8 cellular contexts compared by ENCODE assay signal in the genomic region with DNA sequence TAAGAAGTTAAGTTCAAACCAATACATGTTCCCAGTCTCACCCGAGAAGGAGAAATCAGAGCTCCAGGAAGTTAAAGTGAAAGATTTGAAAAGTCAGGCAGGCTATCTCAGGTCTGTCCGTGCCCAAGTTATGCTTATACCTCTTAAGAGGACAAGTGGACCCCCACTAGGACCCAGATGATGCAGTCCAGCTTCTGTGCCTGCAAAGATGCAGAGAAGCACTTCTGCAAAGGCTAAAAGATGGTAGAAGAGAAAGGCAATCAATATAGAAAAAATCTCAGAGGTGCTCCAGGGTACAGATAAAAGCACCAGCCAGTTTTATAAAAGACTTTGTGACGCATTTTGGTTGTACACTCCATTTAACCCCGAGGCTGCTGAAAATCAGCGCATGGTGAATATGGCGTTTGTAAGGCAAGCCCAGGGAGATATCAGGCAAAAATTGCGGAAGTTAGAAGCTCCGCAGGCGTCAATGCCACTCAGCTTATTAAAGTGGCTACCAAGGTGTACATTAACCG. TPM values are rescaled to one million over a fixed set of nuclear protein-coding genes. Genes with fewer than 3 reads are reported as not detected.
A peak's percentile ranks its signal among the peaks of the same experiment; 100 is the strongest.
DNase-seq lines count a peak whose midpoint lies in the region; ATAC-seq, FAIRE-seq and TF ChIP-seq lines count a peak whose summit lies in the region.

No MANE protein-coding gene starts in this region.

- H3K27me3 Mint-ChIP-seq in Caco-2 (ENCODE audit: insufficient read depth, unreplicated experiment): no peaks in the 10 kb centered on the region

- H3K27ac Mint-ChIP-seq in Caco-2 (ENCODE audit: unreplicated experiment): no peak overlapping the region

- CTCF ChIA-PET in A549 (lab: Yijun Ruan, JAX): interaction anchor here (0.9 to 2.9 kb wide), 4 partner anchors 11 to 32 kb away, joined by 3 to 16 read pairs (median 3); a partner anchor contains a TSS
- CTCF ChIA-PET in Caco-2 (lab: Charles Lee): no interaction called here

- H3K9me3 ChIP-seq in A549: no peaks in the 10 kb centered on the region
- no peaks in the 10 kb centered on the region for H3K9me3 ChIP-seq in Peyer's patch
- H3K9me3 ChIP-seq in prostate gland: no peaks in the 10 kb centered on the region
- H3K9me3 ChIP-seq in Caco-2: 0 out of 2 replicates have a peak, but pooled peaks cover 3% of the 10 kb centered on the region

- H3K27me3 ChIP-seq in Peyer's patch (no peaks in the 10 kb centered on the region), prostate gland (replicated peaks; ENCODE audit: insufficient read depth) (no peaks in the 10 kb centered on the region), Caco-2 (replicated peaks; ENCODE audit: control insufficient read depth, insufficient read depth, low read length) (no peaks in the 10 kb centered on the region)

- no peak overlapping the region for H3K27ac ChIP-seq in A549
- H3K27ac ChIP-seq in Peyer's patch: peak overlapping the region in 1 of 4 donors; percentile 48
- peak overlapping the region in 1 of 2 donors; percentile 26 for H3K27ac ChIP-seq in prostate gland

- H3K36me3 ChIP-seq in Peyer's patch (no peaks in the 10 kb centered on the region), prostate gland (no peaks in the 10 kb centered on the region), Caco-2 (ENCODE audit: control insufficient read depth, insufficient read depth, low read length) (no peaks in the 10 kb centered on the region)

- FAIRE-seq in A549 (lab: Jason Lieb, UNC): no peak

- H3K4me1 Mint-ChIP-seq in Caco-2 (ENCODE audit: low read depth, unreplicated experiment): peaks cover 16% of the 10 kb centered on the region

- DNase-seq in A549 (ENCODE audit: low read depth in 1 of 2, low spot score in 1 of 2) (no peak), Peyer's patch (peak in 2 of 3 donors; percentile 36 to 62), globus pallidus (ENCODE audit: low spot score) (peak; percentile 34), prostate gland (ENCODE audit: low spot score) (no peak), Caco-2 (no peak), cerebellar nuclear complex (lab: John Stamatoyannopoulos, UW) (no peak), posterior vena cava (ENCODE audit: low spot score) (no peak)

- no peak overlapping the region for H3K4me3 Mint-ChIP-seq in Caco-2 (ENCODE audit: unreplicated experiment)

- intact Hi-C loops in prostate gland (cut with DNase I) (no loop called here), Caco-2 (cut with micrococcal nuclease; ENCODE audit: unreplicated experiment) (no loop called here), posterior vena cava (cut with DNase I) (no loop called here)

- POLR2A ChIA-PET in A549 (lab: Yijun Ruan, JAX): no interaction called here
- POLR2A ChIA-PET in Caco-2 (lab: Charles Lee): no interaction called here

- H3K9me3 Mint-ChIP-seq in Caco-2 (ENCODE audit: unreplicated experiment): no peaks in the 10 kb centered on the region

- TF ChIP-seq EP300 in A549 (IDR thresholded peaks at IDR 0.05): no peak

- H3K4me2 ChIP-seq in A549: 0 out of 3 replicates have a peak overlapping the region, but pooled peaks have one; percentile 14

- TF ChIP-seq RAD21 in A549 (conservative IDR thresholded peaks at IDR 0.05 in 1 of 2, IDR thresholded peaks at IDR 0.05 in 1 of 2): no peak

- no peak overlapping the region for H3K4me3 ChIP-seq in A549
- H3K4me3 ChIP-seq in Peyer's patch: peak overlapping the region; percentile 23 to 53 (median 40)
- peak overlapping the region; percentile 23 to 34 for H3K4me3 ChIP-seq in prostate gland
- no peak overlapping the region for H3K4me3 ChIP-seq in Caco-2 (ENCODE audit: low read depth, low read length)

- H3K36me3 Mint-ChIP-seq in Caco-2 (ENCODE audit: insufficient read depth, unreplicated experiment): no peaks in the 10 kb centered on the region

- TF ChIP-seq POLR2A in A549 (IDR thresholded peaks at IDR 0.05; ENCODE audit: low read length) (no peak), Peyer's patch (IDR thresholded peaks at IDR 0.05) (no peak), prostate gland (IDR thresholded peaks at IDR 0.05) (no peak)

- TF ChIP-seq CTCF in A549 (IDR thresholded peaks at IDR 0.05) (no peak), Peyer's patch (IDR thresholded peaks at IDR 0.05) (no peak), prostate gland (IDR thresholded peaks at IDR 0.05) (no peak), Caco-2 (IDR thresholded peaks at IDR 0.05; ENCODE audit: insufficient read depth in 1 of 2, low read depth in 1 of 2, low read length in 1 of 2, severe bottlenecking in 1 of 2, unreplicated experiment in 1 of 2) (no peak)

- 68% methylated on average over 10 of the region's 10 CpGs for WGBS in A549 (ENCODE audit: missing lambda C conversion rate)
- WGBS in prostate gland: 15% methylated on average over 10 of the region's 10 CpGs

- no TSS peak for BruUV-seq in Caco-2 (replicated peaks; lab: Mats Ljungman, UMichigan)

- H3K4me1 ChIP-seq in A549: no peaks in the 10 kb centered on the region
- peaks cover 0 to 16% (median 2%) of the 10 kb centered on the region in 4 donors for H3K4me1 ChIP-seq in Peyer's patch
- H3K4me1 ChIP-seq in prostate gland (replicated peaks): no peaks in the 10 kb centered on the region
- H3K4me1 ChIP-seq in Caco-2: peaks cover 10% of the 10 kb centered on the region

- ATAC-seq in A549 (no peak), GM18907 (IDR thresholded peaks at IDR 0.05; ENCODE audit: unreplicated experiment) (peak; percentile 53)

TF ChIP-seq in A549, 52 proteins besides CTCF, POLR2A, EP300 and RAD21:
- TF ChIP-seq JUN (IDR thresholded peaks at IDR 0.05) (no peak), ZNF302 (CRISPR knock-in tag; IDR thresholded peaks at IDR 0.05) (no peak), RNF2 (IDR thresholded peaks at IDR 0.05; ENCODE audit: borderline replicate concordance, low read depth) (no peak), CBX2 (IDR thresholded peaks at IDR 0.05; ENCODE audit: borderline replicate concordance, low read depth) (no peak), ZFP36 (IDR thresholded peaks at IDR 0.05; ENCODE audit: borderline replicate concordance, partially characterized antibody) (no peak), HOXB5 (CRISPR knock-in tag; IDR thresholded peaks at IDR 0.05) (no peak), KDM1A (IDR thresholded peaks at IDR 0.05; ENCODE audit: low read depth) (no peak), ZSCAN20 (CRISPR knock-in tag; IDR thresholded peaks at IDR 0.05) (no peak), RARB (CRISPR knock-in tag; IDR thresholded peaks at IDR 0.05) (no peak), FOSL2 (IDR thresholded peaks at IDR 0.05) (no peak), FOSL2 (CRISPR knock-in tag; IDR thresholded peaks at IDR 0.05) (no peak), FOSB (CRISPR knock-in tag; IDR thresholded peaks at IDR 0.05) (no peak), PHF8 (IDR thresholded peaks at IDR 0.05; ENCODE audit: borderline replicate concordance, low read depth) (no peak), HDAC2 (IDR thresholded peaks at IDR 0.05) (no peak)

RNA-seq across cellular contexts. Expression of a gene that starts 9.9 kb away (rescaled TPM):
- polyA plus RNA-seq in A549 (2011; rRNA removed): not detected in 2 replicates
- not detected in 2 replicates for polyA plus RNA-seq in A549 (2012; cell fraction: cytosol; rRNA removed)
- polyA plus RNA-seq in A549 (2012; cell fraction: nucleus; rRNA removed): not detected in 2 replicates
- polyA plus RNA-seq in A549 (2017; fragmentation: RNase III; extraction: RNeasy Plus Mini Kit Qiagen cat#74134 plus additional on column Dnase treatment): not detected in 3 replicates
- polyA minus RNA-seq in A549 (2011; rRNA and poly(A)+ RNA removed): not detected in 2 replicates
- 10 to 100 TPM in 1 of 4 donors, 1 to 10 TPM in 1, under 1 TPM in 1, not detected in 1; 0.67 to 12.4 (median 1.7) TPM for total RNA-seq in Peyer's patch
- under 1 TPM in 1 of 2 donors, not detected in 1; 0.91 TPM for total RNA-seq in prostate gland
- total RNA-seq in Caco-2 (2022): 0.23 TPM in 1 of 2 replicates, not detected in the other
- 1 to 10 TPM in 1 of 2 donors, under 1 TPM in 1; 0.29 to 1.4 TPM for total RNA-seq in posterior vena cava

RNA-seq across cellular contexts. Expression of a gene that starts 29.1 kb away (rescaled TPM):
- polyA plus RNA-seq in A549 (2011; rRNA removed) (not detected in 2 replicates), A549 (2017; fragmentation: RNase III; extraction: RNeasy Plus Mini Kit Qiagen cat#74134 plus additional on column Dnase treatment) (not detected in 3 replicates)
- not detected in 2 replicates for polyA plus RNA-seq in A549 (2012; cell fraction: cytosol; rRNA removed)
- not detected in 2 replicates for polyA plus RNA-seq in A549 (2012; cell fraction: nucleus; rRNA removed)
- not detected in 2 replicates for polyA minus RNA-seq in A549 (2011; rRNA and poly(A)+ RNA removed)
- total RNA-seq in Peyer's patch (10 to 100 TPM in 1 of 4 donors, 1 to 10 TPM in 3; 3.7 to 15.4 (median 7.1) TPM), prostate gland (1 to 10 TPM; 5.2 to 6.3 TPM), Caco-2 (2022) (0.45 and 0.51 TPM in 2 replicates), posterior vena cava (10 to 100 TPM in 1 of 2 donors, 1 to 10 TPM in 1; 7.7 to 17.7 TPM)

Comparison
In these comparisons a context has a peak if more than half of its experiments do, and no peak if none do; other contexts are left out.
1. DNase-seq: peak in Peyer's patch (2 of 3) and globus pallidus (single experiment); none in A549 (0 of 2), prostate gland (single experiment), Caco-2 (0 of 2), cerebellar nuclear complex (0 of 2) and posterior vena cava (single experiment).
2. H3K4me3 ChIP-seq: peak in Peyer's patch (4 of 4) and prostate gland (2 of 2); none in A549 (single experiment) and Caco-2 (single experiment).